Comparison of ENCODE assay signal across 8 cellular contexts in the genomic region with DNA sequence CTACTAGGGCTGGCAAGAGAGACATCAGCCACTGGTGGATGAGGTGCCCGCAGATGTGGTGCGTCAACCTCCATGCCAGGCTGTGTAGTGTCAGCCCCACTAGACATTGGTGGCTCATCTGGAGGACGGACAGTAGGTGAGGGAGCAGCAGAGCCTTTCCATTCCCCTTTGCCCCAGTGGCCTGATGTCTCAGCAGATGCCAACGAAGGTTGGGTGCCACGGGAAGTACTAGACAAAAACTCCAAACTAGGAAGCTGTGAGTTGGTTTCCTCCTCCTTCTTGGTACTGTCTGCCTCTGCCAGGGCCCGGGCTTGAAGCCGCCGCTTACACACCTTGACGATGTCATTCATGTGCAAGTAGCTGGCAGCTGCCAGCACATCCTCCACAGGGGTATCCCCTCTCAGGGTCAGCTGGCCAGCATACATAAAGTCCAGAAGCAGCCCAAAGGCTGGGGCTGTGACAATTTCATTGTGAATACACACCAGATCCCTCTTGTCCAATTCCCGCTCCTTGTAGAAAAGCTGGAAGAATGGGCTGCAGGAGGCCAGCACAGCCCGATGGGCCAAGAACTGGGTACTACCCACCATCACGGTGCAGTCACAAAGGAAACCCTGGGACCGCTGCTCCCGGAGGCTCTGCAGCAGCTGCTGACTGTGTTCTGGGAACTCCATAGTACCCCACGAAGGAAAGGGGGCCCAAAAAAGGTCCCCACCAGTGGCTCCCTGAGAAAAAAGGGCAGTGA. TPM values are rescaled to one million over a fixed set of nuclear protein-coding genes. Genes with fewer than 3 reads are reported as not detected.
DNase-seq lines count a peak whose midpoint lies in the region; ATAC-seq and TF ChIP-seq lines count a peak whose summit lies in the region.

No MANE protein-coding gene starts in this region.

- TF ChIP-seq POLR2A in breast epithelium (IDR thresholded peaks at IDR 0.05) = no peak

- CTCF ChIA-PET in AG04450 (lab: Charles Lee) = interaction anchor here (0.7 to 3.3 kb wide), 4 partner anchors 8 to 72 kb away, joined by 3 to 14 read pairs (median 8); partner anchors contain the start of gene POLR2G

- ATAC-seq in HG03280 (IDR thresholded peaks at IDR 0.05; ENCODE audit: unreplicated experiment) (peak; percentile 4), GM21367 (IDR thresholded peaks at IDR 0.05; ENCODE audit: unreplicated experiment) (no peak), GM18511 (IDR thresholded peaks at IDR 0.05; ENCODE audit: unreplicated experiment) (no peak)

- no peak overlapping the region for H3K27ac ChIP-seq in AG04450 (ENCODE audit: low read depth, low read length)
- H3K27ac ChIP-seq in breast epithelium = peak overlapping the region; percentile 92 to 93
- peak overlapping the region; percentile 91 to 95 for H3K27ac ChIP-seq in mucosa of rectum (ENCODE audit: low read depth in 2 of 2, low read length in 2 of 2)

- DNase-seq in AG04450 (ENCODE audit: low read depth, low spot score) (no peak), breast epithelium (ENCODE audit: low spot score in 2 of 2) (no peak), G401 (ENCODE audit: low spot score) (no peak), foreskin melanocyte (no peak)

- peak overlapping the region; percentile 54 to 74 for H3K9ac ChIP-seq in mucosa of rectum (ENCODE audit: low read depth in 1 of 2, low read length in 2 of 2)

- H3K4me1 ChIP-seq in breast epithelium = no peaks in the 10 kb centered on the region
- H3K4me1 ChIP-seq in mucosa of rectum (ENCODE audit: control insufficient read depth in 2 of 2, insufficient read depth in 2 of 2, low read length in 2 of 2) = peaks cover 11 to 16% of the 10 kb centered on the region in 2 donors

- H3K4me3 ChIP-seq in AG04450 (ENCODE audit: low read depth, low read length) (peak overlapping the region; percentile 94), breast epithelium (peak overlapping the region; percentile 53 to 75 (median 66)), mucosa of rectum (ENCODE audit: low read length in 2 of 2) (peak overlapping the region; percentile 97)

- H3K36me3 ChIP-seq in breast epithelium (no peaks in the 10 kb centered on the region), mucosa of rectum (ENCODE audit: control insufficient read depth in 2 of 2, insufficient read depth in 2 of 2, low read length in 2 of 2) (peaks cover 6 to 15% of the 10 kb centered on the region in 2 donors)

- intact Hi-C loops in breast epithelium (cut with DNase I; ENCODE audit: low total_unique reads) = no loop called here

- TF ChIP-seq CTCF in AG04450 (IDR thresholded peaks at IDR 0.05; ENCODE audit: low read depth, low read length) = no peak
- no peak for TF ChIP-seq CTCF in breast epithelium (IDR thresholded peaks at IDR 0.05)

- in situ Hi-C loops in G401 (cut with HindIII; ENCODE audit: low sequenced_read_pairs) = no loop called here

- H3K27me3 ChIP-seq in AG04450 (ENCODE audit: control insufficient read depth, insufficient read depth, low read length) (no peaks in the 10 kb centered on the region), breast epithelium (no peaks in the 10 kb centered on the region), mucosa of rectum (ENCODE audit: control insufficient read depth in 2 of 2, insufficient read depth in 2 of 2, low read length in 2 of 2) (no peaks in the 10 kb centered on the region)

- POLR2A ChIA-PET in AG04450 (lab: Yijun Ruan, JAX) = interaction anchor here (0.6 to 1.8 kb wide), 22 partner anchors 9 to 239 kb away, joined by 3 to 31 read pairs (median 4); partner anchors contain the start of genes C11orf98, CSKMT, EEF1G and HNRNPUL2

- no peaks in the 10 kb centered on the region for H3K9me3 ChIP-seq in AG04450 (ENCODE audit: control insufficient read depth, insufficient read depth, low read length)
- no peaks in the 10 kb centered on the region for H3K9me3 ChIP-seq in breast epithelium
- H3K9me3 ChIP-seq in mucosa of rectum (ENCODE audit: control insufficient read depth in 2 of 2, low read length in 2 of 2) = no peaks in the 10 kb centered on the region

RNA-seq across cellular contexts. Expression of gene ZBTB3, which starts 0.8 kb away (rescaled TPM):
- 3.2 and 3.7 TPM in 2 replicates for polyA plus RNA-seq in AG04450 (2011; rRNA removed)
- 9.9 and 11.7 TPM in 2 replicates for polyA minus RNA-seq in AG04450 (2011; rRNA and poly(A)+ RNA removed)
- total RNA-seq in breast epithelium = 1 to 10 TPM; 5.9 to 9.7 (median 9.0) TPM
- 10.6 and 14.1 TPM in 2 replicates for total RNA-seq in G401 (2014; rRNA removed; shearing (Covaris generic))

RNA-seq across cellular contexts. Expression of gene POLR2G, which starts 8.2 kb away (rescaled TPM):
- 213 and 215 TPM in 2 replicates for polyA plus RNA-seq in AG04450 (2011; rRNA removed)
- polyA minus RNA-seq in AG04450 (2011; rRNA and poly(A)+ RNA removed) = 129 and 168 TPM in 2 replicates
- 10 to 100 TPM; 54.2 to 80.6 (median 65.5) TPM for total RNA-seq in breast epithelium
- total RNA-seq in G401 (2014; rRNA removed; shearing (Covaris generic)) = 96.3 and 110 TPM in 2 replicates

RNA-seq across cellular contexts. Expression of gene TAF6L, which starts 18.0 kb away (rescaled TPM):
- polyA plus RNA-seq in AG04450 (2011; rRNA removed) = 8.9 and 13.4 TPM in 2 replicates
- polyA minus RNA-seq in AG04450 (2011; rRNA and poly(A)+ RNA removed) = 15.9 and 17.9 TPM in 2 replicates
- total RNA-seq in breast epithelium = 10 to 100 TPM; 14.1 to 20.8 (median 20.5) TPM
- total RNA-seq in G401 (2014; rRNA removed; shearing (Covaris generic)) = 38.3 and 55.0 TPM in 2 replicates

RNA-seq across cellular contexts. Expression of gene TTC9C, which starts 24.9 kb away (rescaled TPM):
- 32.2 and 32.5 TPM in 2 replicates for polyA plus RNA-seq in AG04450 (2011; rRNA removed)
- 24.8 and 25.5 TPM in 2 replicates for polyA minus RNA-seq in AG04450 (2011; rRNA and poly(A)+ RNA removed)
- total RNA-seq in breast epithelium = 10 to 100 TPM; 19.2 to 26.2 (median 25.8) TPM
- total RNA-seq in G401 (2014; rRNA removed; shearing (Covaris generic)) = 34.3 and 47.2 TPM in 2 replicates

RNA-seq across cellular contexts. Expression of gene HNRNPUL2, which starts 25.9 kb away (rescaled TPM):
- polyA plus RNA-seq in AG04450 (2011; rRNA removed) = 26.6 and 28.2 TPM in 2 replicates
- 20.5 and 21.6 TPM in 2 replicates for polyA minus RNA-seq in AG04450 (2011; rRNA and poly(A)+ RNA removed)
- total RNA-seq in breast epithelium = 10 to 100 TPM; 22.3 to 24.5 (median 23.6) TPM
- 13.5 and 14.9 TPM in 2 replicates for total RNA-seq in G401 (2014; rRNA removed; shearing (Covaris generic))
